ENCODE assay signal across 27 cellular contexts in genomic region chr2:217945530-217945929, GRCh38. TPM values are rescaled to one million over a fixed set of nuclear protein-coding genes. Genes with fewer than 3 reads are reported as not detected.
A peak's percentile ranks its signal among the peaks of the same experiment; 100 is the strongest.
DNase-seq lines count a peak whose midpoint lies in the region; ATAC-seq, FAIRE-seq and TF ChIP-seq lines count a peak whose summit lies in the region.
"Had no signal": no experiment of that assay in that cellular context is flagged by ENCODE, and none has a peak within 500 bp of the region (broad histone marks: within the 10 kb centered on the region; RNA-seq: fewer than 3 reads in every experiment).

No MANE protein-coding gene starts in this region.

- H2BK12ac ChIP-seq in H1 (ENCODE audit: low read depth, low read length), result peak overlapping the region; percentile 29; the same call in 1 of the 2 replicates

- H3K56ac ChIP-seq in H1 (replicated peaks; ENCODE audit: insufficient read length, low read depth, low read length), result no peak overlapping the region

- TF ChIP-seq POLR2A in Peyer's patch (IDR thresholded peaks at IDR 0.05) (no peak), H1 (IDR thresholded peaks at IDR 0.05; ENCODE audit: control extremely low read depth in 1 of 2, low read depth in 2 of 2, low read length in 2 of 2) (no peak), ovary (IDR thresholded peaks at IDR 0.05) (no peak)

- no peak overlapping the region for H3K23ac ChIP-seq in H1 (ENCODE audit: insufficient read length)

- H3K79me1 ChIP-seq in H1 (ENCODE audit: low read depth, low read length), result no peaks in the 10 kb centered on the region; the same call in 1 of the 2 replicates

- no peak for FAIRE-seq in H1 (lab: Jason Lieb, UNC)
- FAIRE-seq: GM19239, islet of Langerhans had no signal

- H3K36me3 Mint-ChIP-seq in stimulated activated effector memory CD8-positive, alpha-beta T cell treated with anti-CD3 and anti-CD28 coated beads, Interleukin-12 subunit alpha, Interleukin-12 subunit beta, amount 100 ng/mL, for 72 hours, result no peaks in the 10 kb centered on the region
- H3K36me3 Mint-ChIP-seq: activated naive CD8-positive, alpha-beta T cell; natural killer cell treated with Interleukin-12 subunit alpha and Interleukin-12 subunit beta and Interleukin-15 and Interleukin-18, amount 100 ng/mL, for 72 hours had no signal

- no peak overlapping the region for H3K4ac ChIP-seq in H1 (replicated peaks; ENCODE audit: insufficient read length, low read depth, low read length)

- H3K27me3 ChIP-seq in Peyer's patch, result no peaks in the 10 kb centered on the region
- H3K27me3 ChIP-seq in H1 (replicated peaks in 1 of 4; ENCODE audit: control insufficient read depth in 3 of 4, extremely low read depth in 1 of 4, insufficient read depth in 3 of 4, low read length in 3 of 4), result no peaks in the 10 kb centered on the region; a peak in 1 of 7 replicates
- H3K27me3 ChIP-seq in ovary, result no peaks in the 10 kb centered on the region
- H3K27me3 ChIP-seq in subcutaneous abdominal adipose tissue (ENCODE audit: control insufficient read depth in 5 of 5, insufficient read depth in 4 of 5, low read length in 5 of 5), result no peaks in the 10 kb centered on the region
- H3K27me3 ChIP-seq: BLaER1 treated with 17β-estradiol and CSF1 and Interleukin-3, amounts not matched to agents 10 nM and 100 nM; dorsolateral prefrontal cortex; tibial nerve had no signal

- no peaks in the 10 kb centered on the region for H3K4me1 Mint-ChIP-seq in stimulated activated effector memory CD8-positive, alpha-beta T cell treated with anti-CD3 and anti-CD28 coated beads, Interleukin-12 subunit alpha, Interleukin-12 subunit beta, amount 100 ng/mL, for 72 hours

- H3K4me3 Mint-ChIP-seq in stimulated activated effector memory CD8-positive, alpha-beta T cell treated with anti-CD3 and anti-CD28 coated beads, Interleukin-12 subunit alpha, Interleukin-12 subunit beta, amount 100 ng/mL, for 72 hours, result no peak overlapping the region
- H3K4me3 Mint-ChIP-seq: activated CD4-positive, alpha-beta memory T cell treated with anti-CD3 and anti-CD28 coated beads, Interleukin-2, amount 10 ng/mL, durations not matched to agents 7 days and 5 days; activated naive CD8-positive, alpha-beta T cell; natural killer cell treated with Interleukin-12 subunit alpha and Interleukin-12 subunit beta and Interleukin-15 and Interleukin-18, amount 100 ng/mL, for 72 hours had no signal

- no peak overlapping the region for H3K9ac ChIP-seq in H1 (replicated peaks in 1 of 4; ENCODE audit: extremely low read depth in 1 of 4, low read depth in 3 of 4, low read length in 3 of 4)
- peak overlapping the region in 1 of 5 donors; percentile 36 for H3K9ac ChIP-seq in subcutaneous abdominal adipose tissue (ENCODE audit: low read length in 5 of 5)
- H3K9ac ChIP-seq: BLaER1 treated with 17β-estradiol and CSF1 and Interleukin-3, amounts not matched to agents 10 nM and 100 nM; KMS-11 had no signal

- CTCF ChIA-PET in H1 (lab: Charles Lee; ENCODE audit: partially characterized antibody), result interaction anchor here (1.0 to 22.2 kb wide), 15 partner anchors 10 to 160 kb away, joined by 3 to 480 read pairs (median 8); no protein-coding TSS in a partner anchor

- peak in 2 of 3 donors; percentile 7 to 15 for DNase-seq in Peyer's patch
- DNase-seq in H1 (ENCODE audit: low read depth in 1 of 2, low spot score in 2 of 2), result no peak
- DNase-seq in ovary, result peak in 3 of 5 donors; percentile 9 to 26 (median 10)
- no peak for DNase-seq in stimulated activated effector memory CD8-positive, alpha-beta T cell treated with anti-CD3 and anti-CD28 coated beads, Interleukin-12 subunit alpha, Interleukin-12 subunit beta, amount 100 ng/mL, for 72 hours (ENCODE audit: low spot score in 2 of 2)
- DNase-seq in cerebellum (ENCODE audit: low spot score), result no peak
- DNase-seq: activated CD4-positive, alpha-beta memory T cell treated with anti-CD3 and anti-CD28 coated beads, Interleukin-2, amount 10 ng/mL, durations not matched to agents 7 days and 5 days; activated CD4-positive, CD25-positive, alpha-beta regulatory T cell treated with anti-CD3 and anti-CD28 coated beads, Interleukin-2, amount 50 U/mL, for 72 hours; activated T-cell treated with anti-CD3 and anti-CD28 coated beads for 4 hours; DMS79; GDM1; NCI-H1417 treated with DMSO at 0.1 percent for 48 hours; NCI-H2081 treated with DMSO at 0.1 percent for 48 hours; NCI-H226; NCI-H748 treated with DMSO at 0.1 percent for 48 hours; stimulated activated naive CD4-positive, alpha-beta T cell treated with Interleukin-2 at 50 U/mL for 16 hours had no signal

- H3K27ac ChIP-seq in Peyer's patch, result peak overlapping the region in 2 of 4 donors; percentile 25 to 92
- no peak overlapping the region for H3K27ac ChIP-seq in H1 (ENCODE audit: low read depth, low read length)
- no peak overlapping the region for H3K27ac ChIP-seq in ovary
- peak overlapping the region; percentile 99 for H3K27ac ChIP-seq in subcutaneous abdominal adipose tissue (ENCODE audit: low read depth, low read length)
- H3K27ac ChIP-seq: BLaER1 treated with 17β-estradiol and CSF1 and Interleukin-3, amounts not matched to agents 10 nM and 100 nM; KMS-11 had no signal

- H4K91ac ChIP-seq in H1 (replicated peaks; ENCODE audit: insufficient read length, low read length), result no peak overlapping the region

- TF ChIP-seq EP300 in H1 (IDR thresholded peaks at IDR 0.05; ENCODE audit: borderline replicate concordance in 1 of 2, low read depth in 2 of 2, low read length in 2 of 2) (no peak), ovary (IDR thresholded peaks at IDR 0.05) (no peak)

- H4K20me1 ChIP-seq in H1 (replicated peaks in 1 of 2; ENCODE audit: control insufficient read depth in 1 of 2, insufficient read depth in 2 of 2, low read length in 2 of 2), result no peaks in the 10 kb centered on the region

- WGBS in H1 (ENCODE audit: extremely low coverage in 1 of 2, insufficient coverage in 1 of 2, insufficient read length in 1 of 2, insufficient replicate concordance in 2 of 2, low coverage in 1 of 2, low lambda C conversion rate in 2 of 2, missing lambda C conversion rate in 1 of 2), 2 experiments, result 92% methylated on average over 5 of the region's 5 CpGs; no CpG with 5 or more reads in 1 of the 2 experiments
- 63 to 79% (median 71%) methylated on average over 5 of the region's 5 CpGs for WGBS in ovary, 3 donors

- no peaks in the 10 kb centered on the region for H3K9me3 Mint-ChIP-seq in stimulated activated effector memory CD8-positive, alpha-beta T cell treated with anti-CD3 and anti-CD28 coated beads, Interleukin-12 subunit alpha, Interleukin-12 subunit beta, amount 100 ng/mL, for 72 hours
- H3K9me3 Mint-ChIP-seq: activated CD4-positive, alpha-beta memory T cell treated with anti-CD3 and anti-CD28 coated beads, Interleukin-2, amount 10 ng/mL, durations not matched to agents 7 days and 5 days; natural killer cell treated with Interleukin-12 subunit alpha and Interleukin-12 subunit beta and Interleukin-15 and Interleukin-18, amount 100 ng/mL, for 72 hours had no signal

- intact Hi-C loops in ovary (cut with DNase I), result loop anchor here in 1 of 4 donors (2.0 kb wide), 1 partner anchor 43 kb away; no protein-coding TSS in a partner anchor

- H3K14ac ChIP-seq in H1 (ENCODE audit: insufficient read length), result no peak overlapping the region

- no peak for ATAC-seq in GM21786 (IDR thresholded peaks at IDR 0.05; ENCODE audit: unreplicated experiment)
- ATAC-seq in stimulated activated effector memory CD8-positive, alpha-beta T cell treated with anti-CD3 and anti-CD28 coated beads, Interleukin-12 subunit alpha, Interleukin-12 subunit beta, amount 100 ng/mL, for 72 hours, result no peak
- ATAC-seq: HCT116; natural killer cell treated with Interleukin-12 subunit alpha and Interleukin-12 subunit beta and Interleukin-15 and Interleukin-18, amount 100 ng/mL, for 72 hours had no signal

- 0 out of 2 replicates have a peak overlapping the region, but pooled peaks have one; percentile 18 for H2BK5ac ChIP-seq in H1 (ENCODE audit: low read depth, low read length)

- no peak overlapping the region for H4K8ac ChIP-seq in H1 (ENCODE audit: extremely low read depth, insufficient read depth, low read length)

- H3K36me3 ChIP-seq in Peyer's patch, result no peaks in the 10 kb centered on the region
- H3K36me3 ChIP-seq in H1 (ENCODE audit: control insufficient read depth in 2 of 4, insufficient read depth in 4 of 4, low read length in 3 of 4), result no peaks in the 10 kb centered on the region
- no peaks in the 10 kb centered on the region for H3K36me3 ChIP-seq in ovary
- H3K36me3 ChIP-seq in subcutaneous abdominal adipose tissue (ENCODE audit: control insufficient read depth in 5 of 5, insufficient read depth in 5 of 5, low read length in 5 of 5), result peaks cover 0 to 7% (median 0%) of the 10 kb centered on the region in 5 donors
- H3K36me3 ChIP-seq: tibial nerve had no signal

- H3K4me2 ChIP-seq in H1 (ENCODE audit: insufficient read depth in 1 of 2, low read depth in 2 of 2, low read length in 2 of 2), result no peak overlapping the region
- H3K4me2 ChIP-seq: BLaER1 treated with 17β-estradiol and CSF1 and Interleukin-3, amounts not matched to agents 10 nM and 100 nM; KMS-11 had no signal

- peaks cover 0 to 25% (median 0%) of the 10 kb centered on the region in 4 donors for H3K4me1 ChIP-seq in Peyer's patch
- H3K4me1 ChIP-seq in H1 (replicated peaks in 1 of 4; ENCODE audit: control insufficient read depth in 3 of 4, insufficient read depth in 4 of 4, low read length in 3 of 4), result peaks cover 3 to 19% (median 9%) of the 10 kb centered on the region in 4 experiments
- H3K4me1 ChIP-seq in ovary (ENCODE audit: insufficient read depth), result peaks cover 33% of the 10 kb centered on the region
- H3K4me1 ChIP-seq in subcutaneous abdominal adipose tissue (ENCODE audit: control insufficient read depth in 5 of 5, insufficient read depth in 5 of 5, low read length in 5 of 5), result peaks cover 11 to 88% (median 81%) of the 10 kb centered on the region in 5 donors

- TF ChIP-seq RAD21 in H1 (IDR thresholded peaks at IDR 0.05 in 1 of 2, conservative IDR thresholded peaks at IDR 0.05 in 1 of 2; ENCODE audit: low read depth in 2 of 2, low read length in 2 of 2), result no peak

- TF ChIP-seq CTCF in Peyer's patch (IDR thresholded peaks at IDR 0.05), result no peak
- TF ChIP-seq CTCF in H1 (IDR thresholded peaks at IDR 0.05; ENCODE audit: control extremely low read depth in 1 of 3, insufficient read depth in 1 of 3, low read depth in 1 of 3, low read length in 3 of 3), result no peak
- TF ChIP-seq CTCF in ovary (IDR thresholded peaks at IDR 0.05), result no peak

- H4K5ac ChIP-seq in H1 (ENCODE audit: insufficient read length, low read depth, low read length), result no peak overlapping the region

- no peak overlapping the region for H3K18ac ChIP-seq in H1 (ENCODE audit: extremely low read depth, low read length)

- H3K9me3 ChIP-seq in Peyer's patch, result no peaks in the 10 kb centered on the region
- no peaks in the 10 kb centered on the region for H3K9me3 ChIP-seq in H1 (ENCODE audit: insufficient read depth in 2 of 2, low read depth in 1 of 2, low read length in 1 of 2)
- H3K9me3 ChIP-seq in ovary, result no peaks in the 10 kb centered on the region
- no peaks in the 10 kb centered on the region for H3K9me3 ChIP-seq in subcutaneous abdominal adipose tissue (ENCODE audit: control insufficient read depth in 5 of 5, low read length in 5 of 5)
- H3K9me3 ChIP-seq: BLaER1 treated with 17β-estradiol and CSF1 and Interleukin-3, amounts not matched to agents 10 nM and 100 nM; Caco-2; tibial nerve had no signal

- no peak overlapping the region for H2BK20ac ChIP-seq in H1 (ENCODE audit: low read length)

- POLR2A ChIA-PET in H1 (lab: Charles Lee; ENCODE audit: partially characterized antibody), result interaction anchor here (1.2 kb wide), 1 partner anchor 11 kb away, joined by 3 read pairs; no protein-coding TSS in a partner anchor

- no peak overlapping the region for H2BK120ac ChIP-seq in H1 (replicated peaks; ENCODE audit: low read depth, low read length)

- H2AFZ ChIP-seq in H1 (ENCODE audit: low read length), result no peak overlapping the region

- no peak overlapping the region for H2BK15ac ChIP-seq in H1 (ENCODE audit: low read length)

- no peaks in the 10 kb centered on the region; the same call in 1 of the 2 replicates for H3K23me2 ChIP-seq in H1 (ENCODE audit: low read depth, low read length)

- no peaks in the 10 kb centered on the region for H3K79me2 ChIP-seq in H1 (ENCODE audit: control insufficient read depth in 1 of 2, insufficient read depth in 2 of 2, low read length in 2 of 2)

- no peak overlapping the region for H3K27ac Mint-ChIP-seq in stimulated activated effector memory CD8-positive, alpha-beta T cell treated with anti-CD3 and anti-CD28 coated beads, Interleukin-12 subunit alpha, Interleukin-12 subunit beta, amount 100 ng/mL, for 72 hours
- H3K27ac Mint-ChIP-seq: activated CD4-positive, alpha-beta memory T cell treated with anti-CD3 and anti-CD28 coated beads, Interleukin-2, amount 10 ng/mL, durations not matched to agents 7 days and 5 days; activated naive CD8-positive, alpha-beta T cell; natural killer cell treated with Interleukin-12 subunit alpha and Interleukin-12 subunit beta and Interleukin-15 and Interleukin-18, amount 100 ng/mL, for 72 hours had no signal

- no peak overlapping the region for H2AK5ac ChIP-seq in H1 (ENCODE audit: low read depth, low read length)

- H3K4me3 ChIP-seq in Peyer's patch (no peak overlapping the region), H1 (ENCODE audit: extremely low read depth in 1 of 4, insufficient read depth in 2 of 4, low read depth in 3 of 4, low read length in 4 of 4) (no peak overlapping the region), ovary (no peak overlapping the region), subcutaneous abdominal adipose tissue (ENCODE audit: low read depth in 1 of 5, low read length in 5 of 5) (no peak overlapping the region)
- H3K4me3 ChIP-seq: BLaER1 treated with 17β-estradiol and CSF1 and Interleukin-3, amounts not matched to agents 10 nM and 100 nM; dorsolateral prefrontal cortex; tibial nerve had no signal

RNA-seq across cellular contexts. Expression of gene TNS1, which starts 57.3 kb away (rescaled TPM):
- 100 to 1,000 TPM in 2 of 4 donors, 10 to 100 TPM in 2; 23.1 to 156 (median 81.1) TPM for total RNA-seq in Peyer's patch
- 4.8 and 5.1 TPM in 2 replicates for total RNA-seq in H1 (2021; fragmentation: NEBNext Ultra II Directional; extraction: Animal tissue kit (Norgen Biotek cat#: 25700))
- polyA plus RNA-seq in H1 (2011; rRNA removed), result 1.5 and 1.9 TPM in 2 replicates
- 1.3 TPM for polyA plus RNA-seq in H1 (2011; cell fraction: cytosol; rRNA removed)
- 7.3 TPM for polyA plus RNA-seq in H1 (2011; cell fraction: nucleus; rRNA removed)
- 2.0 to 2.7 TPM (median 2.3 TPM) in 4 replicates for polyA plus RNA-seq in H1 (2012, experiment 1 of 2)
- polyA plus RNA-seq in H1 (2012, experiment 2 of 2), result 1.1 TPM
- polyA plus RNA-seq in H1 (2013, experiment 1 of 2), result 1.9 TPM
- polyA plus RNA-seq in H1 (2013, experiment 2 of 2), result 2.0 TPM
- polyA minus RNA-seq in H1 (2011; rRNA and poly(A)+ RNA removed), result 11.6 and 19.6 TPM in 2 replicates
- 4.1 TPM for polyA minus RNA-seq in H1 (2011; cell fraction: cytosol; rRNA and poly(A)+ RNA removed)
- 15.0 TPM for polyA minus RNA-seq in H1 (2011; cell fraction: nucleus; rRNA and poly(A)+ RNA removed)
- 100 to 1,000 TPM; 141 to 568 (median 366) TPM for total RNA-seq in ovary
- 100 to 1,000 TPM; 140 to 278 TPM for polyA plus RNA-seq in ovary
- 18.7 TPM for total RNA-seq in cerebellum

Comparison
In these comparisons a context has a peak if more than half of its experiments do, and no peak if none do; other contexts are left out.
1. DNase-seq: peak in Peyer's patch (2 of 3) and ovary (3 of 5); none in H1 (0 of 2), stimulated activated effector memory CD8-positive, alpha-beta T cell treated with anti-CD3 and anti-CD28 coated beads, Interleukin-12 subunit alpha, Interleukin-12 subunit beta, amount 100 ng/mL, for 72 hours (0 of 2) and cerebellum (single experiment).